ENCODE assay signal across 10 cellular contexts in the genomic region with DNA sequence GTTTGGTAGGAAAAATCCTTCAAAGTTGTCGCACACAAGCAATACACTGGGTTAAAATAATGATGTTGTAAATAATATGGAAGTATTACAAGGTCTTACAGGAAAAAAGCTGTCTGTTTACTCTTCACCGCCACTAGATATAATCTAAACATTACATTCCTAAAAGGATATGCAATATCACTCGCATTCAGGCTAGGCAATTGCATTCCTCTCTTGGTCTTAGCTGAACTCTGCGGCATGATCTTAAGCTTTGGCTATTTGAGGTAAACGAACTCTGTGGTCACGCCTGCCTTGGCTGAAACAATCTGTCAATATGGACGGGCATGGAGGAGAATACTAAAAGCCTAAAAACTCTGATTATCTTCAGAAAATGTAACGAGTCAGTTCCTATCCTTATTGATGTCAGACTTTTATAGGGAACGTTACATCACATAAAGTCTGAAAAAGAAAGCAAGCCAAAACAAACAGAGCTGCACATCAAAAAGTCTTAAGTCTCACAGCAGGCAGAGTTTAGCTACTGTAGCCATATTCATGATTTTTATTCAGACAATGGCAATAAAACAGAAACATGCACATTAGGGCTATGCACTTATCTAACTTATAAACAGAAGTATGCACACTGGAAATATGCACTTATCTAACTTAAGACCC. TPM values are rescaled to one million over a fixed set of nuclear protein-coding genes. Genes with fewer than 3 reads are reported as not detected.
DNase-seq lines count a peak whose midpoint lies in the region; ATAC-seq and TF ChIP-seq lines count a peak whose summit lies in the region.
"Had no signal": no experiment of that assay in that cellular context is flagged by ENCODE, and none has a peak within 500 bp of the region (broad histone marks: within the 10 kb centered on the region; RNA-seq: fewer than 3 reads in every experiment).

No MANE protein-coding gene starts in this region.

- H3K4me3 Mint-ChIP-seq in Caco-2 (ENCODE audit: unreplicated experiment), result peak overlapping the region; percentile 62
- H3K4me3 Mint-ChIP-seq: activated naive CD4-positive, alpha-beta T cell treated with anti-CD3 and anti-CD28 coated beads, Interleukin-2, amount 50 U/mL, for 24 hours had no signal

- H3K27ac ChIP-seq in epithelial cell of prostate, result no peak overlapping the region
- H3K27ac ChIP-seq: suprapubic skin had no signal

- CTCF ChIA-PET in Caco-2 (lab: Charles Lee), result interaction anchor here (1.0 to 1.7 kb wide), 5 partner anchors 22 to 281 kb away, joined by 3 to 9 read pairs (median 4); a partner anchor contains a TSS

- no peaks in the 10 kb centered on the region for H3K27me3 Mint-ChIP-seq in Caco-2 (ENCODE audit: insufficient read depth, unreplicated experiment)

- H3K27ac Mint-ChIP-seq in Caco-2 (ENCODE audit: unreplicated experiment), result no peak overlapping the region
- H3K27ac Mint-ChIP-seq: activated naive CD4-positive, alpha-beta T cell treated with anti-CD3 and anti-CD28 coated beads, Interleukin-2, amount 50 U/mL, for 24 hours had no signal

- no peaks in the 10 kb centered on the region for H3K9me3 Mint-ChIP-seq in Caco-2 (ENCODE audit: unreplicated experiment)
- H3K9me3 Mint-ChIP-seq: activated naive CD4-positive, alpha-beta T cell treated with anti-CD3 and anti-CD28 coated beads, Interleukin-2, amount 50 U/mL, for 24 hours had no signal

- ATAC-seq in GM18909 (IDR thresholded peaks at IDR 0.05; ENCODE audit: poor library complexity, unreplicated experiment) (no peak), GM21825 (IDR thresholded peaks at IDR 0.05; ENCODE audit: unreplicated experiment) (no peak), HG02623 (IDR thresholded peaks at IDR 0.05; ENCODE audit: unreplicated experiment) (no peak)

- H3K4me3 ChIP-seq in Caco-2 (ENCODE audit: low read depth, low read length), result no peak overlapping the region
- H3K4me3 ChIP-seq in MG63, result peak overlapping the region; percentile 11
- H3K4me3 ChIP-seq: suprapubic skin had no signal

- intact Hi-C loops in Caco-2 (cut with micrococcal nuclease; ENCODE audit: unreplicated experiment), result no loop called here

- no peaks in the 10 kb centered on the region for H3K9me3 ChIP-seq in Caco-2
- H3K9me3 ChIP-seq in MG63, result no peaks in the 10 kb centered on the region
- H3K9me3 ChIP-seq: suprapubic skin had no signal

- DNase-seq in Caco-2 (peak; percentile 68 to 77), MG63 (peak; percentile 75), epithelial cell of prostate (ENCODE audit: low read depth, low spot score) (peak; percentile 31), non-pigmented ciliary epithelial cell (ENCODE audit: low read depth) (peak; percentile 93), inferior parietal cortex (ENCODE audit: extremely low spot score) (no peak)

- H3K36me3 Mint-ChIP-seq in Caco-2 (ENCODE audit: insufficient read depth, unreplicated experiment), result no peaks in the 10 kb centered on the region
- H3K36me3 Mint-ChIP-seq: activated naive CD4-positive, alpha-beta T cell treated with anti-CD3 and anti-CD28 coated beads, Interleukin-2, amount 50 U/mL, for 24 hours had no signal

- BruUV-seq in Caco-2 (replicated peaks; lab: Mats Ljungman, UMichigan), result no TSS peak

- peaks cover 9% of the 10 kb centered on the region for H3K4me1 ChIP-seq in Caco-2

- no peaks in the 10 kb centered on the region for H3K36me3 ChIP-seq in Caco-2 (ENCODE audit: control insufficient read depth, insufficient read depth, low read length)
- H3K36me3 ChIP-seq in MG63, result no peaks in the 10 kb centered on the region
- H3K36me3 ChIP-seq: suprapubic skin had no signal

- POLR2A ChIA-PET in Caco-2 (lab: Charles Lee), result no interaction called here

- peaks cover 6% of the 10 kb centered on the region for H3K4me1 Mint-ChIP-seq in Caco-2 (ENCODE audit: low read depth, unreplicated experiment)
- H3K4me1 Mint-ChIP-seq: activated naive CD4-positive, alpha-beta T cell treated with anti-CD3 and anti-CD28 coated beads, Interleukin-2, amount 50 U/mL, for 24 hours had no signal

- no peak for TF ChIP-seq CTCF in Caco-2 (IDR thresholded peaks at IDR 0.05; ENCODE audit: insufficient read depth in 1 of 2, low read depth in 1 of 2, low read length in 1 of 2, severe bottlenecking in 1 of 2, unreplicated experiment in 1 of 2)

- H3K27me3 ChIP-seq in Caco-2 (replicated peaks; ENCODE audit: control insufficient read depth, insufficient read depth, low read length), result no peaks in the 10 kb centered on the region
- H3K27me3 ChIP-seq in MG63, result no peaks in the 10 kb centered on the region
- H3K27me3 ChIP-seq: suprapubic skin had no signal

RNA-seq across cellular contexts. Expression of a gene that starts 30.8 kb away (rescaled TPM):
- total RNA-seq in Caco-2 (2022), result 0.07 TPM in 1 of 2 replicates, not detected in the other
- 0.03 TPM in 1 of 2 replicates, not detected in the other for total RNA-seq in MG63 (2014; rRNA removed; shearing (Covaris generic); ENCODE audit: low replicate concordance)
